11 cellular contexts compared by ENCODE assay signal in the genomic region with DNA sequence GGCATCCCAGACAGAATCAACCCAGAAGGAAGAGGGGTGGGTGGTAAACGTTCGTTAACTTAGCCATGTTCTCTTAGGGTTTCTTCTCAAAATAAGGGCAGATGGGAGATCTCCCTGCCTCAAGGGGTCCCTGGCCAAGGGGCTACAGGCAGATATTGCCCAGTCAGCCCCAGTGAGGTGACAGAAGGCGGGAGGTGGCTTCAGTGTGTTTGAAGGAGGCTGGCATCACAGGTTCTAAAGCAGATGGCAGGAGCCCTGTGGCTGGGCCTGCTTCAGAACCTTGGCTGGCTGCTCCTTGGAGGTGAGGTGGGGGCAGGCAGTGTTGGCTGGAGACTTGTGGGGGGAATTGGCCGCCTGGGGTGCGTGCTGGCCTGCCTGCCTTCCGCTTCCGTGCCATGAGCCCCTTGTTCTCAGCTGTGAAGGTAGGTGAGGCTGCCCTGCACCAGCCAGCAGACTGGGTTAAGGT. TPM values are rescaled to one million over a fixed set of nuclear protein-coding genes. Genes with fewer than 3 reads are reported as not detected.
A peak's percentile ranks its signal among the peaks of the same experiment; 100 is the strongest.
DNase-seq lines count a peak whose midpoint lies in the region; ATAC-seq lines count a peak whose summit lies in the region.
"Had no signal": no experiment of that assay in that cellular context is flagged by ENCODE, and none has a peak within 500 bp of the region (broad histone marks: within the 10 kb centered on the region; RNA-seq: fewer than 3 reads in every experiment).

No MANE protein-coding gene starts in this region.

- CTCF ChIA-PET in CD4-positive, alpha-beta memory T cell (lab: Charles Lee; ENCODE audit: partially characterized antibody): interaction anchor here (1.2 to 9.7 kb wide), 2 partner anchors 9 to 21 kb away, joined by 5 to 150 read pairs; a partner anchor contains a TSS

- H3K27me3 Mint-ChIP-seq in CD4-positive, alpha-beta memory T cell: no peaks in the 10 kb centered on the region
- no peaks in the 10 kb centered on the region for H3K27me3 Mint-ChIP-seq in naive thymus-derived CD8-positive, alpha-beta T cell

- peak overlapping the region in 2 of 8 donors; percentile 36 to 47 for H3K4me3 Mint-ChIP-seq in CD4-positive, alpha-beta memory T cell
- peak overlapping the region in 7 of 10 donors; percentile 38 to 100 (median 53) for H3K4me3 Mint-ChIP-seq in naive thymus-derived CD8-positive, alpha-beta T cell

- peaks cover 7% of the 10 kb centered on the region for H3K36me3 ChIP-seq in CD4-positive, alpha-beta memory T cell (ENCODE audit: insufficient read depth, low read length)

- POLR2A ChIA-PET in CD4-positive, alpha-beta memory T cell (lab: Charles Lee; ENCODE audit: partially characterized antibody): interaction anchor here (10.2 kb wide), 1 partner anchor 22 kb away, joined by 362 read pairs; a partner anchor contains a TSS
- POLR2A ChIA-PET in naive thymus-derived CD8-positive, alpha-beta T cell (lab: Charles Lee): interaction anchor here (14.9 kb wide), 1 partner anchor 20 kb away, joined by 325 read pairs; a partner anchor contains a TSS

- peaks cover 57 to 96% (median 72%) of the 10 kb centered on the region in 4 donors for H3K4me1 Mint-ChIP-seq in CD4-positive, alpha-beta memory T cell
- peaks cover 60 to 96% (median 84%) of the 10 kb centered on the region in 4 donors for H3K4me1 Mint-ChIP-seq in naive thymus-derived CD8-positive, alpha-beta T cell

- no peak for DNase-seq in CD4-positive, alpha-beta memory T cell
- DNase-seq in NCI-H1694 (lab: John Stamatoyannopoulos, UW) (peak; percentile 48), cerebellar cortex (ENCODE audit: low spot score) (peak; percentile 93), NCI-H2081 treated with DMSO at 0.1 percent for 48 hours (lab: John Stamatoyannopoulos, UW) (no peak)
- no peak for DNase-seq in naive thymus-derived CD8-positive, alpha-beta T cell
- DNase-seq in stimulated activated naive CD4-positive, alpha-beta T cell (lab: John Stamatoyannopoulos, UW): no peak
- DNase-seq: activated naive CD4-positive, alpha-beta T cell treated with Interleukin-2 at 50 U/mL for 16 hours; erythroblast; glutamatergic neuron had no signal

- H3K9me3 ChIP-seq in CD4-positive, alpha-beta memory T cell (ENCODE audit: control insufficient read depth in 1 of 2, low read length in 2 of 2): no peaks in the 10 kb centered on the region

- no peak overlapping the region for H3K4me3 ChIP-seq in CD4-positive, alpha-beta memory T cell (ENCODE audit: low read length in 2 of 2)

- no peaks in the 10 kb centered on the region for H3K27me3 ChIP-seq in CD4-positive, alpha-beta memory T cell (ENCODE audit: insufficient read depth, low read length)

- peak overlapping the region; percentile 40 to 97 (median 87) for H3K27ac Mint-ChIP-seq in CD4-positive, alpha-beta memory T cell
- peak overlapping the region; percentile 83 to 99 (median 88) for H3K27ac Mint-ChIP-seq in naive thymus-derived CD8-positive, alpha-beta T cell

- H3K27ac ChIP-seq in CD4-positive, alpha-beta memory T cell (ENCODE audit: low read depth, low read length): no peak overlapping the region
- H3K27ac ChIP-seq: KMS-11 had no signal

- peaks cover 66% of the 10 kb centered on the region for H3K4me1 ChIP-seq in CD4-positive, alpha-beta memory T cell (ENCODE audit: insufficient read depth, low read length)

- intact Hi-C loops in CD4-positive, alpha-beta memory T cell (cut with micrococcal nuclease): no loop called here

- peaks cover 10 to 11% of the 10 kb centered on the region in 2 donors for H3K36me3 Mint-ChIP-seq in CD4-positive, alpha-beta memory T cell
- peaks cover 0 to 17% (median 11%) of the 10 kb centered on the region in 3 donors for H3K36me3 Mint-ChIP-seq in naive thymus-derived CD8-positive, alpha-beta T cell

- no peak for ATAC-seq in naive thymus-derived CD8-positive, alpha-beta T cell
- no peak for ATAC-seq in GM21423 (IDR thresholded peaks at IDR 0.05; ENCODE audit: unreplicated experiment)

- H3K9me3 Mint-ChIP-seq in CD4-positive, alpha-beta memory T cell: no peaks in the 10 kb centered on the region
- H3K9me3 Mint-ChIP-seq in naive thymus-derived CD8-positive, alpha-beta T cell: no peaks in the 10 kb centered on the region

RNA-seq across cellular contexts. Expression of a gene that starts 23.5 kb away (rescaled TPM):
- 10 to 100 TPM; 77.1 to 80.7 TPM for total RNA-seq in CD4-positive, alpha-beta memory T cell
- polyA plus RNA-seq in CD4-positive, alpha-beta memory T cell: 100 to 1,000 TPM; 100 to 114 TPM
- total RNA-seq in naive thymus-derived CD8-positive, alpha-beta T cell: 10 to 100 TPM; 84.9 to 86.2 TPM
- 100 to 1,000 TPM in 1 of 3 donors, 10 to 100 TPM in 2; 71.5 to 122 (median 98.2) TPM for polyA plus RNA-seq in naive thymus-derived CD8-positive, alpha-beta T cell

Comparison
In these comparisons a context has a peak if more than half of its experiments do, and no peak if none do; other contexts are left out.
1. DNase-seq: peak in NCI-H1694 (single experiment) and cerebellar cortex (single experiment); none in CD4-positive, alpha-beta memory T cell (0 of 5), naive thymus-derived CD8-positive, alpha-beta T cell (0 of 10), stimulated activated naive CD4-positive, alpha-beta T cell (0 of 6) and NCI-H2081 treated with DMSO at 0.1 percent for 48 hours (single experiment).